In the genomic region with DNA sequence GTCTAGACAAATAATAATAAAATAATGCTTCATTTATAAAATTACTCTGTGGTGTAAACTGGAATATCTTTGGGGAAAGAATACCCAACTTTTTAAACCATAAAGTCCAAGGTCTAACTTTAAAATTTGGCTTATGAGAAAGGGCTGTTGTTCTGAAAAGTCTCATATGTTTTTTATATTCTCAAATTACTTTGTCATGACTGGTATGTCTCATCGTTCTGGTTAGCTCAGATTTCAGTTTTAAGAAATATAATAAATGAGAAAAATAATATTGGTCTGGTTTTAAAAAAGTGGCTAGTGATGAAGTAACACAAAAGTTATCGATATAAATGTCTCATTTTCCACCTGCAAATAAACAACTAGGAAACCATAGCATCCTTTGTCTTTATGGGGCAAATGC, we compare ENCODE assay signal across 30 cellular contexts.
"Had no signal": no experiment of that assay in that cellular context is flagged by ENCODE, and none has a peak within 500 bp of the region (broad histone marks: within the 10 kb centered on the region; RNA-seq: fewer than 3 reads in every experiment).

No MANE protein-coding gene starts in this region.

- H3K4me3 ChIP-seq: MG63, PC-9 had no signal

- H3K4me3 Mint-ChIP-seq: activated B cell treated with CpG ODN at 0.5 μM for 24 hours; activated CD4-positive, alpha-beta memory T cell treated with anti-CD3 and anti-CD28 coated beads for 36 hours; activated naive CD4-positive, alpha-beta T cell treated with anti-CD3 and anti-CD28 coated beads for 36 hours; activated T-cell treated with anti-CD3 and anti-CD28 coated beads, Interleukin-2, amount 50 U/mL, for 4 hours; activated T-helper 1 cell treated with anti-CD3 and anti-CD28 coated beads, Interleukin-12 subunit alpha, Interleukin-12 subunit beta, Interleukin-2, Interleukin-4 antibody, amounts not matched to agents 30 ng/mL and 10 ng/mL and 1 ng/mL, durations not matched to agents 14 hours and 24 hours and 36 hours; brain had no signal

- H3K27me3 Mint-ChIP-seq: activated B cell treated with CpG ODN at 0.5 μM for 24 hours; activated CD4-positive, alpha-beta memory T cell treated with anti-CD3 and anti-CD28 coated beads for 36 hours; brain had no signal

- H3K36me3 ChIP-seq: MG63 had no signal

- DNase-seq: activated B cell treated with CpG ODN at 0.5 μM for 24 hours; activated CD4-positive, alpha-beta memory T cell treated with anti-CD3 and anti-CD28 coated beads for 36 hours; activated CD4-positive, alpha-beta T cell treated with anti-CD3 and anti-CD28 coated beads for 4 hours; activated CD4-positive, alpha-beta T cell treated with anti-CD3 and anti-CD28 coated beads, Interleukin-2, amount 50 U/mL, for 1 hour; activated CD4-positive, CD25-positive, alpha-beta regulatory T cell treated with anti-CD3 and anti-CD28 coated beads, Interleukin-2, amount 50 U/mL, for 72 hours; activated CD8-positive, alpha-beta memory T cell treated with anti-CD3 and anti-CD28 coated beads, Interleukin-2, amount 50 U/mL, for 4 hours; activated gamma-delta T cell treated with Interleukin-2 at 50 U/mL for 16 hours; activated naive CD4-positive, alpha-beta T cell treated with anti-CD3 and anti-CD28 coated beads for 36 hours; activated T-cell treated with anti-CD3 and anti-CD28 coated beads for 4 hours; activated T-cell treated with anti-CD3 and anti-CD28 coated beads, Interleukin-2, amount 50 U/mL, for 4 hours; anterior cingulate cortex; caudate nucleus; Karpas-422; KBM-7; MG63; NCI-H1048; NCI-H1436 treated with DMSO at 0.1 percent for 48 hours; NCI-H1694 treated with DMSO at 0.1 percent for 48 hours; NCI-H2029; NCI-H345; NCI-H524 treated with DMSO at 0.1 percent for 48 hours; NK-92 treated with Interleukin-12 subunit alpha and Interleukin-12 subunit beta, amount 100 ng/mL, for 24 hours; PC-9; Right ventricle myocardium superior; T-helper 1 cell; T-helper 2 cell; T-helper 9 cell had no signal

- H3K9me3 ChIP-seq: MG63 had no signal

- H3K9me3 Mint-ChIP-seq: activated B cell treated with CpG ODN at 0.5 μM for 24 hours, brain had no signal

- H3K4me1 Mint-ChIP-seq: activated B cell treated with CpG ODN at 0.5 μM for 24 hours, brain had no signal

- H3K27me3 ChIP-seq: MG63 had no signal

- H3K36me3 Mint-ChIP-seq: activated CD4-positive, alpha-beta memory T cell treated with anti-CD3 and anti-CD28 coated beads for 36 hours; activated naive CD4-positive, alpha-beta T cell treated with anti-CD3 and anti-CD28 coated beads, Interleukin-2, amount 50 U/mL, for 72 hours; brain had no signal

- ATAC-seq: activated naive CD4-positive, alpha-beta T cell treated with anti-CD3 and anti-CD28 coated beads, Interleukin-2, amount 50 U/mL, for 72 hours; activated T-cell treated with anti-CD3 and anti-CD28 coated beads, Interleukin-2, amount 50 U/mL, for 4 hours had no signal

- H3K27ac Mint-ChIP-seq: activated B cell treated with CpG ODN at 0.5 μM for 24 hours; activated CD4-positive, alpha-beta memory T cell treated with anti-CD3 and anti-CD28 coated beads for 36 hours; activated naive CD4-positive, alpha-beta T cell treated with anti-CD3 and anti-CD28 coated beads for 36 hours; activated naive CD4-positive, alpha-beta T cell treated with anti-CD3 and anti-CD28 coated beads, Interleukin-2, amount 50 U/mL, for 72 hours; activated T-helper 1 cell treated with anti-CD3 and anti-CD28 coated beads, Interleukin-12 subunit alpha, Interleukin-12 subunit beta, Interleukin-2, Interleukin-4 antibody, amounts not matched to agents 30 ng/mL and 10 ng/mL and 1 ng/mL, durations not matched to agents 14 hours and 24 hours and 36 hours had no signal
